Comparison of ENCODE assay signal across 1 cellular context in the genomic region with DNA sequence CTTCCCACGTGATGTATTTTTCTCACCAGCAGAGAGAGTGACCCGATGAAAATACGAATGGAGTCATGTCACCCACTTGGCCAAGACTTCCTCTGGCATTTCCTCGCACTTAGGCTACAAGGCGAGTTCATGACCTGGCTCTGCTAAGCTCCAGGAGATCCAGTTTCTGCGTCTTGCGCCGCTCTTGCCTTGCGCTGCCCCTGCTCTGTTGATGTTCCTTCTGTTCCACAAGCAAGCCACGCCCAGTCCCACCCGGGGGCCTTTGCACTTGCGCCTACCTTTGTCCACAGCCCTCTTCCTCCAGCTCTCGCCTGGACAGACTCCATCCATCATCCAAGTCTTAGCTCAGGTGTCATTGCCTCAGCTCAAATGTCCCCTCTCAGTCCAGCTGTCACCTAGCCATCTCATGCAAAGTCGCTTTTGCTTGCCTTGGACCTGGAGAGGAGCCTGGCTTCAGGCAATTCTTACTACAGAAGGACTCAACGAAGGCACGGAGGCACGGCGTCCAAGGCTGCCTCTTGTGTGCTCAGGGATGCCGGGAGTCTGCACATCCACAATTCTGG.
TF ChIP-seq lines count a peak whose summit lies in the region.

No MANE protein-coding gene starts in this region.

TF ChIP-seq in SK-N-SH treated with all-trans-retinoic acid at 6 μM for 48 hours, 23 proteins besides CTCF, POLR2A, EP300 and RAD21 (continued from another document):
- TF ChIP-seq, protein P1, sequence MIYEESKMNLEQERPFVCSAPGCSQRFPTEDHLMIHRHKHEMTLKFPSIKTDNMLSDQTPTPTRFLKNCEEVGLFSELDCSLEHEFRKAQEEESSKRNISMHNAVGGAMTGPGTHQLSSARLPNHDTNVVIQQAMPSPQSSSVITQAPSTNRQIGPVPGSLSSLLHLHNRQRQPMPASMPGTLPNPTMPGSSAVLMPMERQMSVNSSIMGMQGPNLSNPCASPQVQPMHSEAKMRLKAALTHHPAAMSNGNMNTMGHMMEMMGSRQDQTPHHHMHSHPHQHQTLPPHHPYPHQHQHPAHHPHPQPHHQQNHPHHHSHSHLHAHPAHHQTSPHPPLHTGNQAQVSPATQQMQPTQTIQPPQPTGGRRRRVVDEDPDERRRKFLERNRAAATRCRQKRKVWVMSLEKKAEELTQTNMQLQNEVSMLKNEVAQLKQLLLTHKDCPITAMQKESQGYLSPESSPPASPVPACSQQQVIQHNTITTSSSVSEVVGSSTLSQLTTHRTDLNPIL (CRISPR knock-in tag; IDR thresholded peaks at IDR 0.05; ENCODE audit: low read depth) = no peak
